8 cellular contexts compared by ENCODE assay signal in genomic region chr1:25675729-25676476, GRCh38. TPM values are rescaled to one million over a fixed set of nuclear protein-coding genes. Genes with fewer than 3 reads are reported as not detected.
DNase-seq lines count a peak whose midpoint lies in the region; ATAC-seq and TF ChIP-seq lines count a peak whose summit lies in the region.

No MANE protein-coding gene starts in this region.

- TF ChIP-seq EP300 in gastroesophageal sphincter (IDR thresholded peaks at IDR 0.05): no peak

- H3K36me3 Mint-ChIP-seq in activated CD4-positive, alpha-beta T cell treated with anti-CD3 and anti-CD28 coated beads, Interleukin-2, amount 10 ng/mL, durations not matched to agents 24 days and 14 days (ENCODE audit: low read depth): peaks cover 25% of the 10 kb centered on the region
- H3K36me3 Mint-ChIP-seq in natural killer cell: no peaks in the 10 kb centered on the region

- no peak overlapping the region for H3K4me2 ChIP-seq in GM23248 (ENCODE audit: unreplicated experiment)

- H3K27me3 Mint-ChIP-seq in activated CD4-positive, alpha-beta T cell treated with anti-CD3 and anti-CD28 coated beads, Interleukin-2, amount 10 ng/mL, durations not matched to agents 24 days and 14 days: peaks cover 81% of the 10 kb centered on the region
- peaks cover 0 to 2% of the 10 kb centered on the region in 2 donors for H3K27me3 Mint-ChIP-seq in natural killer cell (ENCODE audit: low read depth in 2 of 2)

- H3K4me1 ChIP-seq in GM23248 (ENCODE audit: insufficient read depth) (no peaks in the 10 kb centered on the region), gastroesophageal sphincter (peaks cover 0 to 24% (median 8%) of the 10 kb centered on the region in 3 donors)

- no peaks in the 10 kb centered on the region for H4K20me1 ChIP-seq in GM23248 (ENCODE audit: insufficient read depth)

- no peaks in the 10 kb centered on the region for H3F3A ChIP-seq in GM23248 (ENCODE audit: insufficient read depth)

- H3K9me2 ChIP-seq in GM23248 (ENCODE audit: insufficient read depth): no peaks in the 10 kb centered on the region

- no peaks in the 10 kb centered on the region for H3K79me2 ChIP-seq in GM23248 (ENCODE audit: insufficient read depth)

- peak; percentile 95 for DNase-seq in activated CD4-positive, alpha-beta T cell treated with anti-CD3 and anti-CD28 coated beads, Interleukin-2, amount 10 ng/mL, durations not matched to agents 24 days and 14 days
- DNase-seq in natural killer cell (peak; percentile 41), DMS79 treated with DMSO at 0.1 percent for 48 hours (lab: John Stamatoyannopoulos, UW) (no peak), GM23248 (no peak), NCI-H1436 treated with DMSO at 0.1 percent for 48 hours (lab: John Stamatoyannopoulos, UW) (no peak)

- H3K27ac ChIP-seq in GM23248 (no peak overlapping the region), gastroesophageal sphincter (no peak overlapping the region)

- peaks cover 7% of the 10 kb centered on the region for H3K9me3 Mint-ChIP-seq in activated CD4-positive, alpha-beta T cell treated with anti-CD3 and anti-CD28 coated beads, Interleukin-2, amount 10 ng/mL, durations not matched to agents 24 days and 14 days
- H3K9me3 Mint-ChIP-seq in natural killer cell: no peaks in the 10 kb centered on the region

- peaks cover 16% of the 10 kb centered on the region for H3K27me3 ChIP-seq in GM23248 (replicated peaks; ENCODE audit: insufficient read depth)
- no peaks in the 10 kb centered on the region for H3K27me3 ChIP-seq in gastroesophageal sphincter

- H3K9me3 ChIP-seq in GM23248 (ENCODE audit: low read depth) (no peaks in the 10 kb centered on the region), gastroesophageal sphincter (no peaks in the 10 kb centered on the region)

- intact Hi-C loops in activated CD4-positive, alpha-beta T cell treated with anti-CD3 and anti-CD28 coated beads, Interleukin-2, amount 10 ng/mL, durations not matched to agents 24 days and 14 days (cut with micrococcal nuclease): loop anchor here (1.0 to 5.0 kb wide), 9 partner anchors 17 to 126 kb away; no protein-coding TSS in a partner anchor
- intact Hi-C loops in natural killer cell (cut with micrococcal nuclease): no loop called here

- H3K9ac ChIP-seq in GM23248: no peak overlapping the region

- peak overlapping the region; percentile 88 for H3K27ac Mint-ChIP-seq in activated CD4-positive, alpha-beta T cell treated with anti-CD3 and anti-CD28 coated beads, Interleukin-2, amount 10 ng/mL, durations not matched to agents 24 days and 14 days
- H3K27ac Mint-ChIP-seq in natural killer cell: peak overlapping the region; percentile 46 to 60

- no peak overlapping the region for H2AFZ ChIP-seq in GM23248

- in situ Hi-C loops in GM23248 (cut with MboI): no loop called here

- H3K4me1 Mint-ChIP-seq in activated CD4-positive, alpha-beta T cell treated with anti-CD3 and anti-CD28 coated beads, Interleukin-2, amount 10 ng/mL, durations not matched to agents 24 days and 14 days: peaks cover 59% of the 10 kb centered on the region
- peaks cover 54 to 63% of the 10 kb centered on the region in 2 donors for H3K4me1 Mint-ChIP-seq in natural killer cell

- H3K4me3 ChIP-seq in GM23248: no peak overlapping the region
- no peak overlapping the region for H3K4me3 ChIP-seq in gastroesophageal sphincter

- TF ChIP-seq CTCF in natural killer cell (IDR thresholded peaks at IDR 0.05) (no peak), gastroesophageal sphincter (IDR thresholded peaks at IDR 0.05) (no peak)

- WGBS in GM23248 (ENCODE audit: low coverage in 1 of 2, low lambda C conversion rate in 2 of 2, missing lambda C conversion rate in 2 of 2), 2 experiments: 81 to 82% methylated on average over 11 of the region's 11 CpGs
- 95 to 100% methylated on average over 3 to 4 of the region's 11 CpGs for whole genome bisulfite sequencing in gastroesophageal sphincter (ENCODE audit: low coverage in 1 of 2), 2 donors

- TF ChIP-seq POLR2A in gastroesophageal sphincter (IDR thresholded peaks at IDR 0.05): no peak

- ATAC-seq in GM18870 (IDR thresholded peaks at IDR 0.05; ENCODE audit: unreplicated experiment) (peak; percentile 84), HG02981 (IDR thresholded peaks at IDR 0.05; ENCODE audit: unreplicated experiment) (peak; percentile 96), natural killer cell (peak; percentile 70 to 91 (median 79)), gastroesophageal sphincter (no peak)

- H3K36me3 ChIP-seq in GM23248 (ENCODE audit: low read depth): no peaks in the 10 kb centered on the region
- H3K36me3 ChIP-seq in gastroesophageal sphincter: peaks cover 0 to 5% of the 10 kb centered on the region in 2 donors

- H3K4me3 Mint-ChIP-seq in activated CD4-positive, alpha-beta T cell treated with anti-CD3 and anti-CD28 coated beads, Interleukin-2, amount 10 ng/mL, durations not matched to agents 24 days and 14 days: peak overlapping the region; percentile 75
- H3K4me3 Mint-ChIP-seq in natural killer cell: peak overlapping the region; percentile 80

RNA-seq across cellular contexts. Expression of gene MAN1C1, which starts 59.3 kb away (rescaled TPM):
- total RNA-seq in activated CD4-positive, alpha-beta T cell treated with anti-CD3 and anti-CD28 coated beads, Interleukin-2, amount 10 ng/mL, durations not matched to agents 24 days and 14 days: 2.2 and 2.9 TPM in 2 replicates
- total RNA-seq in natural killer cell (1 to 10 TPM; 3.6 to 7.5 (median 7.1) TPM), gastroesophageal sphincter (10 to 100 TPM; 20.0 to 38.1 (median 27.8) TPM)
- 0.51 and 1.1 TPM in 2 replicates for total RNA-seq in GM23248 (2014; rRNA removed; shearing (Covaris generic))
- 0.29 and 0.43 TPM in 2 replicates for polyA plus RNA-seq in GM23248 (2016; fragmentation: Nextera tagmentation; extraction: Ambion mirVana)

Comparison
In these comparisons a context has a peak if more than half of its experiments do, and no peak if none do; other contexts are left out.
1. DNase-seq: peak in activated CD4-positive, alpha-beta T cell treated with anti-CD3 and anti-CD28 coated beads, Interleukin-2, amount 10 ng/mL, durations not matched to agents 24 days and 14 days (single experiment) and natural killer cell (single experiment); none in DMS79 treated with DMSO at 0.1 percent for 48 hours (single experiment), GM23248 (single experiment) and NCI-H1436 treated with DMSO at 0.1 percent for 48 hours (single experiment).